In the genomic region with DNA sequence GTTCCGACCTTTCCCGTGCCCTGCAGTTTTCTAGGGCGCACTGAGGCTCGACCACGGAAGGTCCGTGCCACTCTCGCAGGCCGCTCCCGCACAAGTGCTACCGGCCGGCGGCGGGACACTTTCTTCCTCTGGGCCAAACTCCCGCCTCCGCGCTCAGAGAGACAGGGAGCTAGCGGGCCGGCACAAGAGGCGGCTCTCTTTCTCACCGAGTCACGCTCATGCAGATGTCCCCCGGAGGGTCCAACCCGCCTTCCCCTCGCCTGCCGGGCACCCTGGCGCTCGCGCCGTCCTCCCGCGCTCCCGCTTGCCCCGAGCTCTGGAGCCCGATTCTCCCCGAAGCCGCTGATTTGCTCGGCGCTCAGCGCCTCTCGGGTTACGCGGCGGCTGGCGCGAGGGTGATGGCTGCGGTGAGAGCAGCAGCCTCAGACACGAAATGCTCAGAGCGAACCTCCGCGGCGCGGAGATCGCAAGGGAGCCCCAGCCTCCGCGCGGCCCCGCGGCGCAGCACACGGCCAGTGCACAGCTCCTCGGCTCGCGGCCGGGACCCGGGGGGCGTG, we compare ENCODE assay signal across 8 cellular contexts. TPM values are rescaled to one million over a fixed set of nuclear protein-coding genes. Genes with fewer than 3 reads are reported as not detected.
A peak's percentile ranks its signal among the peaks of the same experiment; 100 is the strongest.
DNase-seq lines count a peak whose midpoint lies in the region; ATAC-seq and TF ChIP-seq lines count a peak whose summit lies in the region.

No MANE protein-coding gene starts in this region.

- H3K27me3 Mint-ChIP-seq in endodermal cell (ENCODE audit: insufficient read depth): peaks cover 92% of the 10 kb centered on the region

- intact Hi-C loops in tibial artery (cut with DNase I; ENCODE audit: low total_unique reads): loop anchor here (2.0 kb wide), 1 partner anchor 36 kb away; no protein-coding TSS in a partner anchor

- H3K27ac ChIP-seq in endodermal cell (ENCODE audit: low read depth, low read length) (no peak overlapping the region), mesodermal cell (ENCODE audit: low read depth, low read length, severe bottlenecking) (no peak overlapping the region), tibial artery (no peak overlapping the region)

- 1 to 3% methylated on average over 23 to 66 of the region's 66 CpGs for WGBS in endodermal cell (ENCODE audit: insufficient coverage in 1 of 2, insufficient read length in 1 of 2), 2 experiments
- 0 to 2% methylated on average over 52 to 60 of the region's 66 CpGs for WGBS in mesodermal cell (ENCODE audit: insufficient coverage in 2 of 2), 2 experiments

- no peaks in the 10 kb centered on the region for H3K36me3 Mint-ChIP-seq in endodermal cell (ENCODE audit: low read depth)

- H3K4me3 Mint-ChIP-seq in endodermal cell: peak overlapping the region; percentile 55

- peaks cover 5% of the 10 kb centered on the region for H3K4me1 Mint-ChIP-seq in endodermal cell

- H3K27ac Mint-ChIP-seq in endodermal cell: no peak overlapping the region

- H3K4me1 ChIP-seq in endodermal cell (ENCODE audit: control insufficient read depth, insufficient read depth, low read length) (peaks cover under 1% of the 10 kb centered on the region), mesodermal cell (ENCODE audit: control insufficient read depth, insufficient read depth, low read length, poor library complexity, severe bottlenecking) (no peaks in the 10 kb centered on the region), tibial artery (peaks cover 0 to 41% (median 30%) of the 10 kb centered on the region in 4 donors)

- DNase-seq in COR-L47 (lab: John Stamatoyannopoulos, UW) (peak; percentile 41), endodermal cell (peak; percentile 91), tibial artery (peak; percentile 26 to 67)

- H3K36me3 ChIP-seq in endodermal cell (ENCODE audit: control insufficient read depth, insufficient read depth, low read length) (no peaks in the 10 kb centered on the region), mesodermal cell (ENCODE audit: control insufficient read depth, insufficient read depth, low read length) (no peaks in the 10 kb centered on the region), tibial artery (no peaks in the 10 kb centered on the region)

- no peaks in the 10 kb centered on the region for H3K9me3 Mint-ChIP-seq in endodermal cell

- H3K4me3 ChIP-seq in endodermal cell (ENCODE audit: low read length): peak overlapping the region; percentile 73
- peak overlapping the region; percentile 37 for H3K4me3 ChIP-seq in mesodermal cell (ENCODE audit: extremely low read depth, insufficient read depth, low read length, poor library complexity, severe bottlenecking)
- peak overlapping the region; percentile 46 to 61 for H3K4me3 ChIP-seq in tibial artery

- no peak overlapping the region for H3K9ac ChIP-seq in endodermal cell (ENCODE audit: extremely low read depth, low read length, poor library complexity, severe bottlenecking)

- ATAC-seq in HG02623 (IDR thresholded peaks at IDR 0.05; ENCODE audit: unreplicated experiment) (peak; percentile 42), SK-N-SH treated with all-trans-retinoic acid at 6 μM for 48 hours (peak; percentile 78), HG03196 (IDR thresholded peaks at IDR 0.05; ENCODE audit: unreplicated experiment) (no peak), HG02970 (IDR thresholded peaks at IDR 0.05; ENCODE audit: low FRiP score, unreplicated experiment) (no peak)

- H3K9me3 ChIP-seq in endodermal cell (ENCODE audit: control insufficient read depth, low read length): no peaks in the 10 kb centered on the region
- H3K9me3 ChIP-seq in mesodermal cell (ENCODE audit: control insufficient read depth, low read length): no peaks in the 10 kb centered on the region
- H3K9me3 ChIP-seq in tibial artery: no peaks in the 10 kb centered on the region

- H3K27me3 ChIP-seq in endodermal cell (ENCODE audit: control insufficient read depth, insufficient read depth, low read length, poor library complexity, severe bottlenecking) (peaks cover 84% of the 10 kb centered on the region), tibial artery (peaks cover 0 to 51% of the 10 kb centered on the region in 2 donors)

- TF ChIP-seq CTCF in endodermal cell (conservative IDR thresholded peaks at IDR 0.05) (no peak), tibial artery (IDR thresholded peaks at IDR 0.05) (no peak)

TF ChIP-seq in SK-N-SH treated with all-trans-retinoic acid at 6 μM for 48 hours, 23 proteins besides CTCF, POLR2A, EP300 and RAD21:
- TF ChIP-seq TOX (CRISPR knock-in tag; IDR thresholded peaks at IDR 0.05; ENCODE audit: borderline replicate concordance) (no peak), OSR1 (CRISPR knock-in tag; IDR thresholded peaks at IDR 0.05) (no peak), RARB (CRISPR knock-in tag; IDR thresholded peaks at IDR 0.05) (no peak), GLIS3 (CRISPR knock-in tag; IDR thresholded peaks at IDR 0.05) (no peak), ZFP3 (CRISPR knock-in tag; IDR thresholded peaks at IDR 0.05) (no peak), TCF4 (CRISPR knock-in tag; IDR thresholded peaks at IDR 0.05; ENCODE audit: borderline replicate concordance) (no peak), BACH2 (CRISPR knock-in tag; IDR thresholded peaks at IDR 0.05; ENCODE audit: borderline replicate concordance) (no peak)
- TF ChIP-seq, protein P1, sequence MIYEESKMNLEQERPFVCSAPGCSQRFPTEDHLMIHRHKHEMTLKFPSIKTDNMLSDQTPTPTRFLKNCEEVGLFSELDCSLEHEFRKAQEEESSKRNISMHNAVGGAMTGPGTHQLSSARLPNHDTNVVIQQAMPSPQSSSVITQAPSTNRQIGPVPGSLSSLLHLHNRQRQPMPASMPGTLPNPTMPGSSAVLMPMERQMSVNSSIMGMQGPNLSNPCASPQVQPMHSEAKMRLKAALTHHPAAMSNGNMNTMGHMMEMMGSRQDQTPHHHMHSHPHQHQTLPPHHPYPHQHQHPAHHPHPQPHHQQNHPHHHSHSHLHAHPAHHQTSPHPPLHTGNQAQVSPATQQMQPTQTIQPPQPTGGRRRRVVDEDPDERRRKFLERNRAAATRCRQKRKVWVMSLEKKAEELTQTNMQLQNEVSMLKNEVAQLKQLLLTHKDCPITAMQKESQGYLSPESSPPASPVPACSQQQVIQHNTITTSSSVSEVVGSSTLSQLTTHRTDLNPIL (CRISPR knock-in tag; IDR thresholded peaks at IDR 0.05; ENCODE audit: low read depth): no peak

RNA-seq across cellular contexts. Expression of a gene that starts 1.0 kb away (rescaled TPM):
- total RNA-seq in endodermal cell: under 1 TPM in 1 of 2 donors, not detected in 1; 0.46 TPM
- 2.6 TPM for polyA plus RNA-seq in endodermal cell (2013, experiment 1 of 2)
- 2.6 TPM for polyA plus RNA-seq in endodermal cell (2013, experiment 2 of 2)
- 0.44 TPM for polyA plus RNA-seq in mesodermal cell (2013, experiment 1 of 2)
- 0.56 TPM for polyA plus RNA-seq in mesodermal cell (2013, experiment 2 of 2)

Comparison
In these comparisons a context has a peak if more than half of its experiments do, and no peak if none do; other contexts are left out.
1. DNase-seq: peak in every context shown above with its lines; median percentile 91 in endodermal cell; 46 in tibial artery; 41 in COR-L47.
2. ATAC-seq: peak in HG02623 (single experiment) and SK-N-SH treated with all-trans-retinoic acid at 6 μM for 48 hours (single experiment); none in HG03196 (single experiment) and HG02970 (single experiment).
3. Peak in every context shown above with its lines, with median percentiles within 50 percentile points of each other: H3K4me3 ChIP-seq.